1 cellular context compared by ENCODE assay signal in genomic region chrX:500481-501010, GRCh38.
TF ChIP-seq lines count a peak whose summit lies in the region.

No MANE protein-coding gene starts in this region.

TF ChIP-seq in GM23338, 12 proteins besides CTCF, POLR2A, EP300 and RAD21 (continued from another document):
- TF ChIP-seq ZNF462 (CRISPR knock-in tag; IDR thresholded peaks at IDR 0.05), result no peak
